ENCODE assay signal across 1 cellular context in genomic region chr4:153344131-153345010, GRCh38.
A peak's percentile ranks its signal among the peaks of the same experiment; 100 is the strongest.
TF ChIP-seq lines count a peak whose summit lies in the region.

Gene MND1 (plus strand): TSS chr4:153344688. CDS start chr4:153344738, 50 bp downstream.

TF ChIP-seq in HepG2, 621 proteins besides CTCF, POLR2A, EP300 and RAD21 (continued from another document and continues in another):
- no peak for TF ChIP-seq TRAFD1 (CRISPR knock-in tag; IDR thresholded peaks at IDR 0.05; ENCODE audit: borderline replicate concordance)
- TF ChIP-seq ZNF549 (CRISPR knock-in tag; IDR thresholded peaks at IDR 0.05) = no peak; the same call in 1 of the 2 replicates
- TF ChIP-seq CERS6 (CRISPR knock-in tag; IDR thresholded peaks at IDR 0.05) = 0 out of 2 replicates have a peak, but pooled peaks have one; percentile 26
- TF ChIP-seq BCL6 (CRISPR knock-in tag; IDR thresholded peaks at IDR 0.05) = no peak; the same call in 1 of the 2 replicates
- TF ChIP-seq HINFP (CRISPR knock-in tag; IDR thresholded peaks at IDR 0.05; ENCODE audit: low read depth) = 0 out of 2 replicates have a peak, but pooled peaks have one; percentile 55
- TF ChIP-seq MIXL1 (CRISPR knock-in tag; IDR thresholded peaks at IDR 0.05) = no peak
- TF ChIP-seq ZNF331 (CRISPR knock-in tag; IDR thresholded peaks at IDR 0.05) = 0 out of 2 replicates have a peak, but pooled peaks have one; percentile 34
- no peak for TF ChIP-seq ELK4 (CRISPR knock-in tag; IDR thresholded peaks at IDR 0.05; ENCODE audit: borderline replicate concordance)
- TF ChIP-seq PREB (CRISPR knock-in tag; IDR thresholded peaks at IDR 0.05) = no peak
- TF ChIP-seq TFDP2 (CRISPR knock-in tag; IDR thresholded peaks at IDR 0.05) = peak; percentile 99
- no peak for TF ChIP-seq HNF4G (IDR thresholded peaks at IDR 0.05; ENCODE audit: borderline replicate concordance, low read depth, low read length)
- TF ChIP-seq HNF4G (CRISPR knock-in tag; IDR thresholded peaks at IDR 0.05; ENCODE audit: borderline replicate concordance, low read depth) = 0 out of 2 replicates have a peak, but pooled peaks have one; percentile 38
- no peak for TF ChIP-seq CBX5 (CRISPR knock-in tag; IDR thresholded peaks at IDR 0.05; ENCODE audit: borderline replicate concordance)
- no peak for TF ChIP-seq ZNF24 (IDR thresholded peaks at IDR 0.05)
- TF ChIP-seq SALL1 (CRISPR knock-in tag; IDR thresholded peaks at IDR 0.05) = peak; percentile 78
- TF ChIP-seq NFE2L2 (IDR thresholded peaks at IDR 0.05; ENCODE audit: low read length) = no peak
- TF ChIP-seq ZNF562 (CRISPR knock-in tag; IDR thresholded peaks at IDR 0.05; ENCODE audit: borderline replicate concordance) = 0 out of 2 replicates have a peak, but pooled peaks have one; percentile 54
- TF ChIP-seq ZNF746 (CRISPR knock-in tag; IDR thresholded peaks at IDR 0.05) = peak; percentile 24; the same call in 1 of the 2 replicates
- peak; percentile 54; the same call in 1 of the 2 replicates for TF ChIP-seq THRA (CRISPR knock-in tag; IDR thresholded peaks at IDR 0.05; ENCODE audit: borderline replicate concordance)
- TF ChIP-seq ZMAT3 (CRISPR knock-in tag; conservative IDR thresholded peaks at IDR 0.05) = 0 out of 2 replicates have a peak, but pooled peaks have one; percentile 41
- no peak for TF ChIP-seq ELF4 (CRISPR knock-in tag; IDR thresholded peaks at IDR 0.05; ENCODE audit: borderline replicate concordance)
- TF ChIP-seq AFF4 (CRISPR knock-in tag; IDR thresholded peaks at IDR 0.05) = no peak
- no peak for TF ChIP-seq ZKSCAN1 (IDR thresholded peaks at IDR 0.05; ENCODE audit: low read length)
- no peak; a peak in 1 of 4 replicates for TF ChIP-seq ATF4 (CRISPR knock-in tag; IDR thresholded peaks at IDR 0.05)
- 0 out of 2 replicates have a peak, but pooled peaks have one; percentile 54 for TF ChIP-seq ZNF543 (CRISPR knock-in tag; IDR thresholded peaks at IDR 0.05)
- no peak for TF ChIP-seq JDP2 (CRISPR knock-in tag; IDR thresholded peaks at IDR 0.05; ENCODE audit: borderline replicate concordance)
- TF ChIP-seq ZNF263 (CRISPR knock-in tag; IDR thresholded peaks at IDR 0.05) = no peak; the same call in 1 of the 2 replicates
- no peak for TF ChIP-seq PAF1 (CRISPR knock-in tag; IDR thresholded peaks at IDR 0.05)
- no peak for TF ChIP-seq PITX1 (CRISPR knock-in tag; IDR thresholded peaks at IDR 0.05)
- 0 out of 2 replicates have a peak, but pooled peaks have one; percentile 62 for TF ChIP-seq THAP7 (CRISPR knock-in tag; IDR thresholded peaks at IDR 0.05)
- TF ChIP-seq ZNF780A (CRISPR knock-in tag; IDR thresholded peaks at IDR 0.05) = peak; percentile 77; the same call in 1 of the 2 replicates
- peak; percentile 73; the same call in 1 of the 2 replicates for TF ChIP-seq ZNF160 (CRISPR knock-in tag; IDR thresholded peaks at IDR 0.05)
- TF ChIP-seq PLRG1 (conservative IDR thresholded peaks at IDR 0.05) = no peak
- peak; percentile 81; the same call in 1 of the 2 replicates for TF ChIP-seq GMEB1 (CRISPR knock-in tag; IDR thresholded peaks at IDR 0.05; ENCODE audit: borderline replicate concordance)
- TF ChIP-seq ZNF431 (CRISPR knock-in tag; IDR thresholded peaks at IDR 0.05; ENCODE audit: borderline replicate concordance, low read depth) = peak; percentile 70; the same call in 1 of the 2 replicates
- TF ChIP-seq ZNF207 (IDR thresholded peaks at IDR 0.05; ENCODE audit: borderline replicate concordance) = no peak
- TF ChIP-seq FOXM1 (CRISPR knock-in tag; IDR thresholded peaks at IDR 0.05) = no peak
- 0 out of 2 replicates have a peak, but pooled peaks have one; percentile 26 for TF ChIP-seq LBX2 (CRISPR knock-in tag; IDR thresholded peaks at IDR 0.05; ENCODE audit: borderline replicate concordance)
